In the genomic region with DNA sequence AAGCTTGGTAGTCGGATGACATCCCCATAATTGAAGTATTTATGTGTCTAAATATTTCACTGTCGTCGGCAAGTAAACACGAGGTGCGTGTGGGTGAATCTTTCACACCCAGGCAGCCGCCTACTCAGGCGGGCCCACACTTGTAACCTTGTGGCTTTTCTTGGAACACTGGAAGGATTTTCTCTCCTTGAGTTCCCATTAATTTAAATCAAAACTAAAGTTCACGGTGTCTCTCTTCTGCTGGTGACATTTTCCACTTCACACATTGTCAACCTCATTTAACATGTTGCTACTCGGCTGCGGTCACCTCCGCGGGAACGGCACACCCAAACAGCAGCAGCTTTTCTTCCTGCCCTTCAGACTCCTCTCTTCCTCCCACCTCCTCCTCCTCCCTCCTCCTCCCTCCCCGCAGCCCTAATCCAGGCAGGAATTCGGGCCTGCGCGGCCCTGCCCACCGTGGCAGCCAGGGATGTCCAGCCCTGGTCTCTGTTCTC, we compare ENCODE assay signal across 15 cellular contexts.
A peak's percentile ranks its signal among the peaks of the same experiment; 100 is the strongest.
DNase-seq lines count a peak whose midpoint lies in the region; ATAC-seq and TF ChIP-seq lines count a peak whose summit lies in the region.
"Had no signal": no experiment of that assay in that cellular context is flagged by ENCODE, and none has a peak within 500 bp of the region (broad histone marks: within the 10 kb centered on the region; RNA-seq: fewer than 3 reads in every experiment).

No MANE protein-coding gene starts in this region.

- DNase-seq in ELF-1 (ENCODE audit: low read depth, low spot score) = peak; percentile 52
- peak in 5 of 34 experiments; percentile 3 to 21 (median 8) for DNase-seq in T-cell
- peak; percentile 50 for DNase-seq in epithelial cell of esophagus (ENCODE audit: low read depth)
- DNase-seq in retinal pigment epithelial cell (ENCODE audit: low read depth) = peak; percentile 19
- DNase-seq in retina = no peak
- no peak for DNase-seq in HuH-7.5 (ENCODE audit: low spot score)
- DNase-seq: erythroblast, KBM-7, NCI-H1694 treated with DMSO at 0.1 percent for 48 hours, NCI-H748 treated with DMSO at 0.1 percent for 48 hours, SHP77 had no signal

- H3K36me3 Mint-ChIP-seq in T-cell = no peaks in the 10 kb centered on the region

- CTCF ChIA-PET in T-cell (lab: Charles Lee) = no interaction called here

- POLR2A ChIA-PET in T-cell (lab: Charles Lee) = no interaction called here

- H3K4me3 Mint-ChIP-seq in T-cell = peak overlapping the region in 2 of 3 donors; percentile 25 to 29

- TF ChIP-seq CTCF in epithelial cell of esophagus (IDR thresholded peaks at IDR 0.05; ENCODE audit: insufficient read depth, low read depth, low read length, missing control alignments) (no peak), retinal pigment epithelial cell (conservative IDR thresholded peaks at IDR 0.05; ENCODE audit: low read depth, low read length) (no peak)

- H3K4me3 ChIP-seq in epithelial cell of esophagus (ENCODE audit: low read length) = no peak overlapping the region
- no peak overlapping the region for H3K4me3 ChIP-seq in retinal pigment epithelial cell (ENCODE audit: low read length)
- H3K4me3 ChIP-seq: cardiac muscle cell, prostate gland had no signal

- peaks cover 0 to 10% (median 4%) of the 10 kb centered on the region in 3 donors for H3K9me3 Mint-ChIP-seq in T-cell

- peaks cover 11 to 22% of the 10 kb centered on the region in 2 donors for H3K27me3 Mint-ChIP-seq in T-cell

- ATAC-seq in T-cell (replicated peaks in 1 of 4) (peak in 2 of 4 experiments; percentile 20 to 55), GM21717 (IDR thresholded peaks at IDR 0.05; ENCODE audit: unreplicated experiment) (no peak), HG02938 (IDR thresholded peaks at IDR 0.05; ENCODE audit: unreplicated experiment) (no peak)

- peak overlapping the region; percentile 71 to 82 for H3K27ac Mint-ChIP-seq in T-cell

- H3K4me1 Mint-ChIP-seq in T-cell = peaks cover 7 to 17% (median 10%) of the 10 kb centered on the region in 3 donors

Comparison
In these comparisons a context has a peak if more than half of its experiments do, and no peak if none do; other contexts are left out.
1. DNase-seq: peak in ELF-1 (single experiment), epithelial cell of esophagus (single experiment) and retinal pigment epithelial cell (single experiment); none in retina (single experiment) and HuH-7.5 (single experiment).